17 cellular contexts compared by ENCODE assay signal in the genomic region with DNA sequence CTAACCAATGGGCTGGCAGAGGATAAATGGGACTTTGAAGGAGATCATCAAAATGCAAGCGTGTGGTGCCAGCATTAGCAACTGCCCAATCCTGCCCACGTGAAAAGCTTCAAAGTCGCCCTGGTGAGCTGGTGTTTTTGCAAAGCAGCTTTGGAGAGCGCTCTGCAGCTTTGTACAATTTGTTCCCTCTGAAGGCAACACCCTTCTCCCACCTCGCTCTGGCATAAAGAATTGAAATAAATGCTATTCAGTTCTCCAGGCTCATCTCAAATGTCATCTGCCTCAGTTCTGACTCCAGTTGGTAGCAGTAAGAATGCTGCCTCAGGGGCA. TPM values are rescaled to one million over a fixed set of nuclear protein-coding genes. Genes with fewer than 3 reads are reported as not detected.
DNase-seq lines count a peak whose midpoint lies in the region; ATAC-seq and TF ChIP-seq lines count a peak whose summit lies in the region.
"Had no signal": no experiment of that assay in that cellular context is flagged by ENCODE, and none has a peak within 500 bp of the region (broad histone marks: within the 10 kb centered on the region; RNA-seq: fewer than 3 reads in every experiment).

No MANE protein-coding gene starts in this region.

- CTCF ChIA-PET in activated CD4-positive, alpha-beta T cell treated with anti-CD3 and anti-CD28 coated beads, Interleukin-2, amount 10 ng/mL, durations not matched to agents 7 days and 5 days (lab: Charles Lee), result interaction anchor here (0.8 kb wide), 1 partner anchor 44 kb away, joined by 3 read pairs; no protein-coding TSS in a partner anchor
- CTCF ChIA-PET in activated CD4-positive, alpha-beta T cell treated with anti-CD3 and anti-CD28 coated beads for 36 hours (lab: Charles Lee), result no interaction called here

- no peak for TF ChIP-seq CTCF in dorsolateral prefrontal cortex (IDR thresholded peaks at IDR 0.05 in 54 of 56, conservative IDR thresholded peaks at IDR 0.05 in 2 of 56; ENCODE audit: low read depth in 1 of 56, partially characterized antibody in 56 of 56)
- TF ChIP-seq CTCF in neural crest cell (conservative IDR thresholded peaks at IDR 0.05), result no peak

- intact Hi-C loops in activated CD4-positive, alpha-beta T cell treated with anti-CD3 and anti-CD28 coated beads for 36 hours (cut with DNase I, micrococcal nuclease), result loop anchor here in 1 of 2 experiments (10.0 kb wide), 1 partner anchor 302 kb away; the partner anchor contains the start of gene GPC1
- intact Hi-C loops in dorsolateral prefrontal cortex (cut with DNase I), result loop anchor here (10.0 kb wide), 1 partner anchor 108 kb away; the partner anchor contains the start of gene NDUFA10 (in 2 of the 2)

- H3K4me3 ChIP-seq in dorsolateral prefrontal cortex, result no peak overlapping the region

- H3K4me3 Mint-ChIP-seq in activated CD4-positive, alpha-beta T cell treated with anti-CD3 and anti-CD28 coated beads, Interleukin-2, amount 10 ng/mL, durations not matched to agents 7 days and 5 days, result no peak overlapping the region
- H3K4me3 Mint-ChIP-seq in activated CD4-positive, alpha-beta T cell treated with anti-CD3 and anti-CD28 coated beads for 36 hours, result no peak overlapping the region
- peak overlapping the region; percentile 85 for H3K4me3 Mint-ChIP-seq in neural crest cell
- H3K4me3 Mint-ChIP-seq in activated naive CD8-positive, alpha-beta T cell treated with anti-CD3 and anti-CD28 coated beads for 36 hours, result no peak overlapping the region

- H3K27me3 Mint-ChIP-seq in activated CD4-positive, alpha-beta T cell treated with anti-CD3 and anti-CD28 coated beads, Interleukin-2, amount 10 ng/mL, durations not matched to agents 7 days and 5 days, result no peaks in the 10 kb centered on the region
- no peaks in the 10 kb centered on the region for H3K27me3 Mint-ChIP-seq in activated CD4-positive, alpha-beta T cell treated with anti-CD3 and anti-CD28 coated beads for 36 hours
- peaks cover 9% of the 10 kb centered on the region for H3K27me3 Mint-ChIP-seq in neural crest cell (ENCODE audit: low read depth)
- H3K27me3 Mint-ChIP-seq in activated naive CD8-positive, alpha-beta T cell treated with anti-CD3 and anti-CD28 coated beads for 36 hours, result no peaks in the 10 kb centered on the region

- ATAC-seq in activated CD4-positive, alpha-beta T cell treated with anti-CD3 and anti-CD28 coated beads for 36 hours, result no peak
- ATAC-seq in HG02571 (IDR thresholded peaks at IDR 0.05; ENCODE audit: unreplicated experiment) (no peak), HG03460 (IDR thresholded peaks at IDR 0.05; ENCODE audit: unreplicated experiment) (no peak)
- ATAC-seq: CD8-positive, alpha-beta T cell had no signal

- H3K27ac Mint-ChIP-seq in activated CD4-positive, alpha-beta T cell treated with anti-CD3 and anti-CD28 coated beads, Interleukin-2, amount 10 ng/mL, durations not matched to agents 7 days and 5 days, result peak overlapping the region; percentile 31
- H3K27ac Mint-ChIP-seq in activated CD4-positive, alpha-beta T cell treated with anti-CD3 and anti-CD28 coated beads for 36 hours, result no peak overlapping the region
- H3K27ac Mint-ChIP-seq in neural crest cell (ENCODE audit: unreplicated experiment), result no peak overlapping the region
- H3K27ac Mint-ChIP-seq in activated naive CD8-positive, alpha-beta T cell treated with anti-CD3 and anti-CD28 coated beads for 36 hours, result no peak overlapping the region

- H3K27ac ChIP-seq in dorsolateral prefrontal cortex (peak overlapping the region in 56 of 59 donors; percentile 11 to 93 (median 80)), substantia nigra (ENCODE audit: low read depth, low read length, poor library complexity, severe bottlenecking) (peak overlapping the region; percentile 44)
- H3K27ac ChIP-seq: KMS-11 had no signal

- peaks cover 18% of the 10 kb centered on the region for H3K4me1 Mint-ChIP-seq in activated CD4-positive, alpha-beta T cell treated with anti-CD3 and anti-CD28 coated beads, Interleukin-2, amount 10 ng/mL, durations not matched to agents 7 days and 5 days
- H3K4me1 Mint-ChIP-seq in activated CD4-positive, alpha-beta T cell treated with anti-CD3 and anti-CD28 coated beads for 36 hours, result peaks cover 25% of the 10 kb centered on the region
- H3K4me1 Mint-ChIP-seq in neural crest cell, result peaks cover 12% of the 10 kb centered on the region
- H3K4me1 Mint-ChIP-seq in activated naive CD8-positive, alpha-beta T cell treated with anti-CD3 and anti-CD28 coated beads for 36 hours, result peaks cover 27% of the 10 kb centered on the region

- POLR2A ChIA-PET in activated CD4-positive, alpha-beta T cell treated with anti-CD3 and anti-CD28 coated beads, Interleukin-2, amount 10 ng/mL, durations not matched to agents 7 days and 5 days (lab: Charles Lee), result no interaction called here
- POLR2A ChIA-PET in activated CD4-positive, alpha-beta T cell treated with anti-CD3 and anti-CD28 coated beads for 36 hours (lab: Charles Lee), result interaction anchor here (0.8 kb wide), 1 partner anchor 58 kb away, joined by 3 read pairs; no protein-coding TSS in a partner anchor

- peaks cover 27% of the 10 kb centered on the region for H3K36me3 Mint-ChIP-seq in activated CD4-positive, alpha-beta T cell treated with anti-CD3 and anti-CD28 coated beads, Interleukin-2, amount 10 ng/mL, durations not matched to agents 7 days and 5 days (ENCODE audit: low read depth)
- peaks cover 45% of the 10 kb centered on the region for H3K36me3 Mint-ChIP-seq in activated CD4-positive, alpha-beta T cell treated with anti-CD3 and anti-CD28 coated beads for 36 hours (ENCODE audit: low read depth)
- H3K36me3 Mint-ChIP-seq in neural crest cell (ENCODE audit: low read depth), result peaks cover 4% of the 10 kb centered on the region
- H3K36me3 Mint-ChIP-seq in activated naive CD8-positive, alpha-beta T cell treated with anti-CD3 and anti-CD28 coated beads for 36 hours, result peaks cover 13% of the 10 kb centered on the region

- no peak for DNase-seq in activated CD4-positive, alpha-beta T cell treated with anti-CD3 and anti-CD28 coated beads, Interleukin-2, amount 10 ng/mL, durations not matched to agents 7 days and 5 days
- DNase-seq in activated CD4-positive, alpha-beta T cell treated with anti-CD3 and anti-CD28 coated beads for 36 hours, result no peak
- DNase-seq in dorsolateral prefrontal cortex, result peak in 5 of 10 donors; percentile 38 to 74 (median 63)
- DNase-seq in neural crest cell (ENCODE audit: low read depth, low spot score), result no peak
- DNase-seq in substantia nigra (lab: John Stamatoyannopoulos, UW), result peak in 11 of 49 donors; percentile 20 to 67 (median 48)
- no peak for DNase-seq in activated naive CD8-positive, alpha-beta T cell treated with anti-CD3 and anti-CD28 coated beads for 36 hours
- DNase-seq: 8988T, NCI-H1436 treated with DMSO at 0.1 percent for 48 hours, NCI-H2081, NCI-H774 had no signal

- H3K9me3 Mint-ChIP-seq in activated CD4-positive, alpha-beta T cell treated with anti-CD3 and anti-CD28 coated beads, Interleukin-2, amount 10 ng/mL, durations not matched to agents 7 days and 5 days, result no peaks in the 10 kb centered on the region
- no peaks in the 10 kb centered on the region for H3K9me3 Mint-ChIP-seq in activated CD4-positive, alpha-beta T cell treated with anti-CD3 and anti-CD28 coated beads for 36 hours (ENCODE audit: low read depth)
- no peaks in the 10 kb centered on the region for H3K9me3 Mint-ChIP-seq in neural crest cell
- H3K9me3 Mint-ChIP-seq in activated naive CD8-positive, alpha-beta T cell treated with anti-CD3 and anti-CD28 coated beads for 36 hours, result no peaks in the 10 kb centered on the region
- H3K9me3 Mint-ChIP-seq: CD8-positive, alpha-beta T cell had no signal

- H3K27me3 ChIP-seq in dorsolateral prefrontal cortex, result no peaks in the 10 kb centered on the region

RNA-seq across cellular contexts. Expression of gene COPS9, which starts 3.5 kb away (rescaled TPM):
- total RNA-seq in activated CD4-positive, alpha-beta T cell treated with anti-CD3 and anti-CD28 coated beads, Interleukin-2, amount 10 ng/mL, durations not matched to agents 7 days and 5 days, result 100 to 1,000 TPM in 1 of 2 experiments, 10 to 100 TPM in 1; 77.9 to 115 TPM
- total RNA-seq in activated CD4-positive, alpha-beta T cell treated with anti-CD3 and anti-CD28 coated beads for 36 hours, result 10 to 100 TPM; 62.6 to 92.1 TPM
- total RNA-seq in dorsolateral prefrontal cortex (100 to 1,000 TPM; 143 to 327 (median 229) TPM), neural crest cell (138 and 143 TPM in 2 replicates)
- total RNA-seq in activated naive CD8-positive, alpha-beta T cell treated with anti-CD3 and anti-CD28 coated beads for 36 hours, result 100 to 1,000 TPM; 155 to 158 TPM

RNA-seq across cellular contexts. Expression of gene OTOS, which starts 7.8 kb away (rescaled TPM):
- total RNA-seq in activated CD4-positive, alpha-beta T cell treated with anti-CD3 and anti-CD28 coated beads, Interleukin-2, amount 10 ng/mL, durations not matched to agents 7 days and 5 days, result not detected
- not detected for total RNA-seq in activated CD4-positive, alpha-beta T cell treated with anti-CD3 and anti-CD28 coated beads for 36 hours
- total RNA-seq in dorsolateral prefrontal cortex, result 10 to 100 TPM in 5 of 120 experiments, 1 to 10 TPM in 112, under 1 TPM in 1, not detected in 2; 0.83 to 16.8 (median 4.5) TPM
- total RNA-seq in neural crest cell, result not detected in 2 replicates
- not detected for total RNA-seq in activated naive CD8-positive, alpha-beta T cell treated with anti-CD3 and anti-CD28 coated beads for 36 hours
- total RNA-seq: CD8-positive, alpha-beta T cell; H7; M059J; NCI-H460 had no signal
